8 cellular contexts compared by ENCODE assay signal in genomic region chr9:133030317-133031129, GRCh38. TPM values are rescaled to one million over a fixed set of nuclear protein-coding genes. Genes with fewer than 3 reads are reported as not detected.
DNase-seq lines count a peak whose midpoint lies in the region; ATAC-seq, FAIRE-seq and TF ChIP-seq lines count a peak whose summit lies in the region.

Gene GTF3C5 (plus strand): TSS chr9:133030997. CDS start chr9:133031012, 15 bp downstream.

- H3K27me3 Mint-ChIP-seq in activated T-cell treated with anti-CD3 and anti-CD28 coated beads, Interleukin-2, amount 50 U/mL, for 72 hours (ENCODE audit: low read depth): no peaks in the 10 kb centered on the region

- peak; percentile 96 for ATAC-seq in GM21786 (IDR thresholded peaks at IDR 0.05; ENCODE audit: unreplicated experiment)
- ATAC-seq in activated T-cell treated with anti-CD3 and anti-CD28 coated beads, Interleukin-2, amount 50 U/mL, for 72 hours (replicated peaks in 1 of 2): peak; percentile 96 to 97

- H3K4me3 Mint-ChIP-seq in activated T-cell treated with anti-CD3 and anti-CD28 coated beads, Interleukin-2, amount 50 U/mL, for 72 hours: peak within 1 kb of the TSS; percentile 85 to 98

- TF ChIP-seq EP300 in esophagus muscularis mucosa (IDR thresholded peaks at IDR 0.05): no peak

- TF ChIP-seq POLR2A in esophagus muscularis mucosa (IDR thresholded peaks at IDR 0.05; ENCODE audit: low read depth): peak; percentile 22

- 0% methylated on average over 26 of the region's 63 CpGs for WGBS in esophagus muscularis mucosa

- H3K27me3 ChIP-seq in esophagus muscularis mucosa (no peaks in the 10 kb centered on the region), muscle layer of duodenum (ENCODE audit: low read depth, low read length) (no peaks in the 10 kb centered on the region)

- peak; percentile 97 for FAIRE-seq in RCC 7860 (lab: Jason Lieb, UNC)

- intact Hi-C loops in esophagus muscularis mucosa (cut with DNase I): loop anchor here (5.0 kb wide), 1 partner anchor 117 kb away; no protein-coding TSS in a partner anchor

- DNase-seq in DMS79 (lab: John Stamatoyannopoulos, UW) (peak; percentile 99), RCC 7860 (ENCODE audit: low spot score) (peak; percentile 99), esophagus muscularis mucosa (ENCODE audit: extremely low spot score) (peak; percentile 99)
- peak; percentile 92 to 94 for DNase-seq in activated T-cell treated with anti-CD3 and anti-CD28 coated beads, Interleukin-2, amount 50 U/mL, for 72 hours
- DNase-seq in stimulated activated CD8-positive, alpha-beta memory T cell treated with anti-CD3 and anti-CD28 coated beads, Interleukin-7, amount 100 ng/mL, for 4 hours (ENCODE audit: low read depth in 2 of 2): peak; percentile 87 to 89

- H3K4me1 Mint-ChIP-seq in activated T-cell treated with anti-CD3 and anti-CD28 coated beads, Interleukin-2, amount 50 U/mL, for 72 hours (ENCODE audit: low read depth): peaks cover 29% of the 10 kb centered on the region

- no peaks in the 10 kb centered on the region for H3K9me3 Mint-ChIP-seq in activated T-cell treated with anti-CD3 and anti-CD28 coated beads, Interleukin-2, amount 50 U/mL, for 72 hours

- TF ChIP-seq CTCF in esophagus muscularis mucosa (IDR thresholded peaks at IDR 0.05): peak in 1 of 3 experiments; percentile 23

- H3K27ac Mint-ChIP-seq in activated T-cell treated with anti-CD3 and anti-CD28 coated beads, Interleukin-2, amount 50 U/mL, for 72 hours: peak within 1 kb of the TSS; percentile 99

- H3K4me1 ChIP-seq in esophagus muscularis mucosa: peaks cover 30 to 57% (median 37%) of the 10 kb centered on the region in 4 donors
- peaks cover 12 to 37% of the 10 kb centered on the region in 2 donors for H3K4me1 ChIP-seq in muscle layer of duodenum (ENCODE audit: control insufficient read depth in 1 of 2, insufficient read depth in 2 of 2, low read length in 2 of 2)

- H3K4me3 ChIP-seq in esophagus muscularis mucosa (peak within 1 kb of the TSS; percentile 80 to 98 (median 86)), muscle layer of duodenum (ENCODE audit: low read depth in 1 of 2, low read length in 2 of 2) (peak within 1 kb of the TSS; percentile 95 to 96)

- H3K9me3 ChIP-seq in KOPT-K1 (ENCODE audit: insufficient read depth, low read length, poor library complexity, severe bottlenecking) (no peaks in the 10 kb centered on the region), esophagus muscularis mucosa (no peaks in the 10 kb centered on the region), muscle layer of duodenum (ENCODE audit: control insufficient read depth in 1 of 2, low read length in 2 of 2) (no peaks in the 10 kb centered on the region)

- peaks cover 33% of the 10 kb centered on the region for H3K36me3 ChIP-seq in KOPT-K1 (ENCODE audit: insufficient read depth, low read length)
- peaks cover 0 to 4% (median 0%) of the 10 kb centered on the region in 4 donors for H3K36me3 ChIP-seq in esophagus muscularis mucosa
- H3K36me3 ChIP-seq in muscle layer of duodenum (ENCODE audit: control insufficient read depth in 1 of 2, insufficient read depth in 2 of 2, low read length in 2 of 2): no peaks in the 10 kb centered on the region

- H3K27ac ChIP-seq in KOPT-K1 (ENCODE audit: low read depth, low read length, poor library complexity, severe bottlenecking) (peak within 1 kb of the TSS; percentile 95), esophagus muscularis mucosa (replicated peaks in 1 of 4) (peak within 1 kb of the TSS; percentile 86 to 93 (median 89)), muscle layer of duodenum (ENCODE audit: low read length) (peak within 1 kb of the TSS; percentile 87)

- peaks cover 5 to 10% of the 10 kb centered on the region in 2 donors for H3K36me3 Mint-ChIP-seq in activated T-cell treated with anti-CD3 and anti-CD28 coated beads, Interleukin-2, amount 50 U/mL, for 72 hours (ENCODE audit: insufficient read depth in 2 of 2)

RNA-seq across cellular contexts. Expression of gene GTF3C5, which starts in this region (rescaled TPM):
- total RNA-seq in activated T-cell treated with anti-CD3 and anti-CD28 coated beads, Interleukin-2, amount 50 U/mL, for 72 hours: 100 to 1,000 TPM in 1 of 2 donors, 10 to 100 TPM in 1; 79.5 to 101 TPM
- 10 to 100 TPM; 38.9 to 58.1 (median 42.4) TPM for total RNA-seq in esophagus muscularis mucosa

Comparison
In these comparisons a context has a peak if more than half of its experiments do, and no peak if none do; other contexts are left out.
1. Peak in every context shown above with its lines: DNase-seq, ATAC-seq, H3K4me3 ChIP-seq and H3K27ac ChIP-seq.